In the genomic region with DNA sequence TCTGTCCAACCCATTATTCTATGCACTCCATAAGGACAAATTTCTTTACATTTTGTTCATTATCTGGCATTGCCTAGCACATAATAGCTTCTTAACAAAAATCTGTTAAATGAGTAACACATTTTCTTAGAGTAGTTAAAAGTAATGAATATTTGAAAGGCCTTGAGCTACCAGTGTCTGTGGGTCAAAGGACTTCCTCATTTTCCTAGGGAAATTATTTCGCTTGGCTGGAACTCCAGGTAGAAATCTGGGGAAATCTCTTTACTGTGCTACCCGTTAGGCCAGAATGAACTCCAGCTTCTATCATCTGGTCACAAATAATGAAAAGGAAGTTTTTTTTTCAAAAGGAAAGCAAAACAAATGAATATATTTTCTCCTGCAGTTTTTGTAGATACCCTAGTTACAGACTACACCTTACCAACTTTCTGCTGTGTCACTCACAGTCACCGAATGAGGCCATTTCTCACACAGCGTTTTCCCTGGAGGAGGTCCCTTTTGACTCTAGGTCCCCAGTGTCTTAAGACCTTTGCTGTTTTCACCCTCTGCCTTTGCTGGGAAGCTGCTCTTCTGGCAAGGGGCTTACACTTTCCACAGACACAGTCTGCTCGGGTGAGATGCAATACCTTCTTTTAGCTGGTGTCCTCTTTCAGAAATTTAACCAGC, we compare ENCODE assay signal across 8 cellular contexts.
A peak's percentile ranks its signal among the peaks of the same experiment; 100 is the strongest.
DNase-seq lines count a peak whose midpoint lies in the region; ATAC-seq, FAIRE-seq and TF ChIP-seq lines count a peak whose summit lies in the region.

No MANE protein-coding gene starts in this region.

- TF ChIP-seq CTCF in WI38 (IDR thresholded peaks at IDR 0.05; ENCODE audit: low read depth, low read length): no peak

- H3K27ac Mint-ChIP-seq in memory B cell: peak overlapping the region; percentile 95

- peak overlapping the region; percentile 69 for H3K4me3 ChIP-seq in WI38 (ENCODE audit: low read depth, low read length)

- TF ChIP-seq POLR2A in GM18505 (IDR thresholded peaks at IDR 0.05; ENCODE audit: borderline replicate concordance, extremely low read depth, insufficient read depth, insufficient read length): no peak

- DNase-seq in memory B cell (ENCODE audit: low spot score in 2 of 2) (no peak), NCI-H1092 treated with DMSO at 0.1 percent for 48 hours (lab: John Stamatoyannopoulos, UW) (no peak), LoVo (ENCODE audit: low spot score) (no peak), NCI-H526 treated with DMSO at 0.1 percent for 48 hours (lab: John Stamatoyannopoulos, UW) (no peak), urothelium cell line (ENCODE audit: low spot score) (no peak)

- peaks cover 41% of the 10 kb centered on the region for H3K4me1 Mint-ChIP-seq in memory B cell

- no peak for FAIRE-seq in urothelium cell line (lab: Jason Lieb, UNC)

- H3K9me3 Mint-ChIP-seq in memory B cell: no peaks in the 10 kb centered on the region

- peaks cover 15% of the 10 kb centered on the region for H3K36me3 Mint-ChIP-seq in memory B cell

- peak; percentile 39 for ATAC-seq in GM18505 (IDR thresholded peaks at IDR 0.05; ENCODE audit: unreplicated experiment)
- peak; percentile 31 for ATAC-seq in HG02678 (IDR thresholded peaks at IDR 0.05; ENCODE audit: unreplicated experiment)
- ATAC-seq in memory B cell (ENCODE audit: low read depth): no peak

- no peaks in the 10 kb centered on the region for H3K27me3 Mint-ChIP-seq in memory B cell

- peak overlapping the region; percentile 90 for H3K4me3 Mint-ChIP-seq in memory B cell
